In the genomic region with DNA sequence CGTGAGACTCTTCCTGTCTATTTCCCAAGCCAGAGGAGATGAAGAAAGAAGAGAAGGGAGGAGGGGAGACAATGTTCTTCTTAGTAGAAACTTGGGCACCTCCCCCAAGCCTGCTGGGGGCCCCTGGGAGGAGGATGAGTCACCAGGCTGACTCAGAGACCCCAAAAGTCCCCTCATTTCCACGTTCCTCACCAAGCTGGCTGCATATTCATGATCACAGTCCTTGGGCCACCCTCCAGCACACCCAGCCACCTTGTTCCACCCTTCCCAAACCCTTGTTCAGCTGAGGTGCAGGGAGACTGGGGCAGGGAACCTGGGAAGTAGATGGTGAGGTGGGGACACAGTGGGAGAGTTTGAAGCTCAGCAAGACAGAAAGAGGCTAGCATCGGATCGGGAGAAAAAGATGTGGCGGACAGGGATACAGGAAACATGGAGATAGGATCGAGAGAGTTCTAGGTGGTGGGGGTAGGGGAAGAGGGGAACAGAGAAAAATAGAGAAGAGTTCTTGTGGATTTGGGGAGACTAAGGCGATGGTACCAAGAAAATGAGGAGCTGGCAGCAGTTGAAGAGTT, we compare ENCODE assay signal across 1 cellular context.
TF ChIP-seq lines count a peak whose summit lies in the region.

No MANE protein-coding gene starts in this region.

TF ChIP-seq in K562, 482 proteins besides CTCF, POLR2A, EP300 and RAD21 (continued from another document and continues in another):
- TF ChIP-seq, protein P1, sequence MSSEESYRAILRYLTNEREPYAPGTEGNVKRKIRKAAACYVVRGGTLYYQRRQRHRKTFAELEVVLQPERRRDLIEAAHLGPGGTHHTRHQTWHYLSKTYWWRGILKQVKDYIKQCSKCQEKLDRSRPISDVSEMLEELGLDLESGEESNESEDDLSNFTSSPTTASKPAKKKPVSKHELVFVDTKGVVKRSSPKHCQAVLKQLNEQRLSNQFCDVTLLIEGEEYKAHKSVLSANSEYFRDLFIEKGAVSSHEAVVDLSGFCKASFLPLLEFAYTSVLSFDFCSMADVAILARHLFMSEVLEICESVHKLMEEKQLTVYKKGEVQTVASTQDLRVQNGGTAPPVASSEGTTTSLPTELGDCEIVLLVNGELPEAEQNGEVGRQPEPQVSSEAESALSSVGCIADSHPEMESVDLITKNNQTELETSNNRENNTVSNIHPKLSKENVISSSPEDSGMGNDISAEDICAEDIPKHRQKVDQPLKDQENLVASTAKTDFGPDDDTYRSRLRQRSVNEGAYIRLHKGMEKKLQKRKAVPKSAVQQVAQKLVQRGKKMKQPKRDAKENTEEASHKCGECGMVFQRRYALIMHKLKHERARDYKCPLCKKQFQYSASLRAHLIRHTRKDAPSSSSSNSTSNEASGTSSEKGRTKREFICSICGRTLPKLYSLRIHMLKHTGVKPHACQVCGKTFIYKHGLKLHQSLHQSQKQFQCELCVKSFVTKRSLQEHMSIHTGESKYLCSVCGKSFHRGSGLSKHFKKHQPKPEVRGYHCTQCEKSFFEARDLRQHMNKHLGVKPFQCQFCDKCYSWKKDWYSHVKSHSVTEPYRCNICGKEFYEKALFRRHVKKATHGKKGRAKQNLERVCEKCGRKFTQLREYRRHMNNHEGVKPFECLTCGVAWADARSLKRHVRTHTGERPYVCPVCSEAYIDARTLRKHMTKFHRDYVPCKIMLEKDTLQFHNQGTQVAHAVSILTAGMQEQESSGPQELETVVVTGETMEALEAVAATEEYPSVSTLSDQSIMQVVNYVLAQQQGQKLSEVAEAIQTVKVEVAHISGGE (CRISPR knock-in tag; IDR thresholded peaks at IDR 0.05): no peak
- TF ChIP-seq HDAC1 (IDR thresholded peaks at IDR 0.05) (peak in 1 of 2 experiments; percentile 72; a peak in 2 of 4 replicates), BCOR (IDR thresholded peaks at IDR 0.05) (no peak), TFAP4 (CRISPR knock-in tag; IDR thresholded peaks at IDR 0.05; ENCODE audit: borderline replicate concordance) (peak; percentile 50; the same call in 1 of the 2 replicates), RBFOX2 (IDR thresholded peaks at IDR 0.05; ENCODE audit: low read depth, low read length) (peak; percentile 35; the same call in 1 of the 2 replicates), NFE2L1 (tag; IDR thresholded peaks at IDR 0.05; ENCODE audit: borderline replicate concordance, low read depth) (no peak), PML (IDR thresholded peaks at IDR 0.05; ENCODE audit: low read length) (no peak), CREB5 (CRISPR knock-in tag; IDR thresholded peaks at IDR 0.05) (no peak), ARID1B (IDR thresholded peaks at IDR 0.05) (peak; percentile 76), KLF6 (CRISPR knock-in tag; IDR thresholded peaks at IDR 0.05; ENCODE audit: borderline replicate concordance) (no peak), CBX3 (IDR thresholded peaks at IDR 0.05; ENCODE audit: borderline replicate concordance in 1 of 2, low read length in 2 of 2) (no peak), ZNF274 (IDR thresholded peaks at IDR 0.05; ENCODE audit: borderline replicate concordance, low read depth, low read length) (no peak), CREM (IDR thresholded peaks at IDR 0.05; ENCODE audit: low read depth) (0 out of 2 replicates have a peak, but pooled peaks have one; percentile 26), TAL1 (IDR thresholded peaks at IDR 0.05) (no peak), ETS1 (conservative IDR thresholded peaks at IDR 0.05; ENCODE audit: control insufficient read depth, low read depth, low read length) (no peak), ZBTB2 (IDR thresholded peaks at IDR 0.05) (peak; percentile 40), ATF3 (IDR thresholded peaks at IDR 0.05) (peak; percentile 96), ATF3 (CRISPR knock-in tag; conservative IDR thresholded peaks at IDR 0.05) (no peak), DPF2 (IDR thresholded peaks at IDR 0.05) (peak; percentile 90), NRF1 (conservative IDR thresholded peaks at IDR 0.05 in 1 of 2, IDR thresholded peaks at IDR 0.05 in 1 of 2) (no peak), ZEB2 (IDR thresholded peaks at IDR 0.05) (no peak), SOX6 (IDR thresholded peaks at IDR 0.05) (0 out of 2 replicates have a peak, but pooled peaks have one; percentile 16), MITF (IDR thresholded peaks at IDR 0.05) (no peak), PTTG1 (tag; IDR thresholded peaks at IDR 0.05; ENCODE audit: low read depth) (no peak), GTF2F1 (IDR thresholded peaks at IDR 0.05; ENCODE audit: low read depth, low read length) (no peak)
- TF ChIP-seq, protein P2, sequence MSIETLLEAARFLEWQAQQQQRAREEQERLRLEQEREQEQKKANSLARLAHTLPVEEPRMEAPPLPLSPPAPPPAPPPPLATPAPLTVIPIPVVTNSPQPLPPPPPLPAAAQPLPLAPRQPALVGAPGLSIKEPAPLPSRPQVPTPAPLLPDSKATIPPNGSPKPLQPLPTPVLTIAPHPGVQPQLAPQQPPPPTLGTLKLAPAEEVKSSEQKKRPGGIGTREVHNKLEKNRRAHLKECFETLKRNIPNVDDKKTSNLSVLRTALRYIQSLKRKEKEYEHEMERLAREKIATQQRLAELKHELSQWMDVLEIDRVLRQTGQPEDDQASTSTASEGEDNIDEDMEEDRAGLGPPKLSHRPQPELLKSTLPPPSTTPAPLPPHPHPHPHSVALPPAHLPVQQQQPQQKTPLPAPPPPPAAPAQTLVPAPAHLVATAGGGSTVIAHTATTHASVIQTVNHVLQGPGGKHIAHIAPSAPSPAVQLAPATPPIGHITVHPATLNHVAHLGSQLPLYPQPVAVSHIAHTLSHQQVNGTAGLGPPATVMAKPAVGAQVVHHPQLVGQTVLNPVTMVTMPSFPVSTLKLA (conservative IDR thresholded peaks at IDR 0.05): peak in 1 of 2 experiments; percentile 46; a peak in 1 of 4 replicates
- TF ChIP-seq, protein P3, sequence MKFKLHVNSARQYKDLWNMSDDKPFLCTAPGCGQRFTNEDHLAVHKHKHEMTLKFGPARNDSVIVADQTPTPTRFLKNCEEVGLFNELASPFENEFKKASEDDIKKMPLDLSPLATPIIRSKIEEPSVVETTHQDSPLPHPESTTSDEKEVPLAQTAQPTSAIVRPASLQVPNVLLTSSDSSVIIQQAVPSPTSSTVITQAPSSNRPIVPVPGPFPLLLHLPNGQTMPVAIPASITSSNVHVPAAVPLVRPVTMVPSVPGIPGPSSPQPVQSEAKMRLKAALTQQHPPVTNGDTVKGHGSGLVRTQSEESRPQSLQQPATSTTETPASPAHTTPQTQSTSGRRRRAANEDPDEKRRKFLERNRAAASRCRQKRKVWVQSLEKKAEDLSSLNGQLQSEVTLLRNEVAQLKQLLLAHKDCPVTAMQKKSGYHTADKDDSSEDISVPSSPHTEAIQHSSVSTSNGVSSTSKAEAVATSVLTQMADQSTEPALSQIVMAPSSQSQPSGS (CRISPR knock-in tag; IDR thresholded peaks at IDR 0.05): no peak
- TF ChIP-seq, protein P4, sequence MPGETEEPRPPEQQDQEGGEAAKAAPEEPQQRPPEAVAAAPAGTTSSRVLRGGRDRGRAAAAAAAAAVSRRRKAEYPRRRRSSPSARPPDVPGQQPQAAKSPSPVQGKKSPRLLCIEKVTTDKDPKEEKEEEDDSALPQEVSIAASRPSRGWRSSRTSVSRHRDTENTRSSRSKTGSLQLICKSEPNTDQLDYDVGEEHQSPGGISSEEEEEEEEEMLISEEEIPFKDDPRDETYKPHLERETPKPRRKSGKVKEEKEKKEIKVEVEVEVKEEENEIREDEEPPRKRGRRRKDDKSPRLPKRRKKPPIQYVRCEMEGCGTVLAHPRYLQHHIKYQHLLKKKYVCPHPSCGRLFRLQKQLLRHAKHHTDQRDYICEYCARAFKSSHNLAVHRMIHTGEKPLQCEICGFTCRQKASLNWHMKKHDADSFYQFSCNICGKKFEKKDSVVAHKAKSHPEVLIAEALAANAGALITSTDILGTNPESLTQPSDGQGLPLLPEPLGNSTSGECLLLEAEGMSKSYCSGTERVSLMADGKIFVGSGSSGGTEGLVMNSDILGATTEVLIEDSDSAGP (CRISPR knock-in tag; IDR thresholded peaks at IDR 0.05): no peak
- TF ChIP-seq, protein P5, sequence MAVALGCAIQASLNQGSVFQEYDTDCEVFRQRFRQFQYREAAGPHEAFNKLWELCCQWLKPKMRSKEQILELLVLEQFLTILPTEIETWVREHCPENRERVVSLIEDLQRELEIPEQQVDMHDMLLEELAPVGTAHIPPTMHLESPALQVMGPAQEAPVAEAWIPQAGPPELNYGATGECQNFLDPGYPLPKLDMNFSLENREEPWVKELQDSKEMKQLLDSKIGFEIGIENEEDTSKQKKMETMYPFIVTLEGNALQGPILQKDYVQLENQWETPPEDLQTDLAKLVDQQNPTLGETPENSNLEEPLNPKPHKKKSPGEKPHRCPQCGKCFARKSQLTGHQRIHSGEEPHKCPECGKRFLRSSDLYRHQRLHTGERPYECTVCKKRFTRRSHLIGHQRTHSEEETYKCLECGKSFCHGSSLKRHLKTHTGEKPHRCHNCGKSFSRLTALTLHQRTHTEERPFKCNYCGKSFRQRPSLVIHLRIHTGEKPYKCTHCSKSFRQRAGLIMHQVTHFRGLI (CRISPR knock-in tag; IDR thresholded peaks at IDR 0.05): no peak
- TF ChIP-seq, protein P6, sequence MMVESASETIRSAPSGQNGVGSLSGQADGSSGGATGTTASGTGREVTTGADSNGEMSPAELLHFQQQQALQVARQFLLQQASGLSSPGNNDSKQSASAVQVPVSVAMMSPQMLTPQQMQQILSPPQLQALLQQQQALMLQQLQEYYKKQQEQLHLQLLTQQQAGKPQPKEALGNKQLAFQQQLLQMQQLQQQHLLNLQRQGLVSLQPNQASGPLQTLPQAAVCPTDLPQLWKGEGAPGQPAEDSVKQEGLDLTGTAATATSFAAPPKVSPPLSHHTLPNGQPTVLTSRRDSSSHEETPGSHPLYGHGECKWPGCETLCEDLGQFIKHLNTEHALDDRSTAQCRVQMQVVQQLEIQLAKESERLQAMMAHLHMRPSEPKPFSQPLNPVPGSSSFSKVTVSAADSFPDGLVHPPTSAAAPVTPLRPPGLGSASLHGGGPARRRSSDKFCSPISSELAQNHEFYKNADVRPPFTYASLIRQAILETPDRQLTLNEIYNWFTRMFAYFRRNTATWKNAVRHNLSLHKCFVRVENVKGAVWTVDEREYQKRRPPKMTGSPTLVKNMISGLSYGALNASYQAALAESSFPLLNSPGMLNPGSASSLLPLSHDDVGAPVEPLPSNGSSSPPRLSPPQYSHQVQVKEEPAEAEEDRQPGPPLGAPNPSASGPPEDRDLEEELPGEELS (CRISPR knock-in tag; IDR thresholded peaks at IDR 0.05; ENCODE audit: borderline replicate concordance): no peak
